32 cellular contexts compared by ENCODE assay signal in genomic region chr17:41754066-41754465, GRCh38. TPM values are rescaled to one million over a fixed set of nuclear protein-coding genes. Genes with fewer than 3 reads are reported as not detected.
"Had no signal": no experiment of that assay in that cellular context is flagged by ENCODE, and none has a peak within 500 bp of the region (broad histone marks: within the 10 kb centered on the region; RNA-seq: fewer than 3 reads in every experiment).

No MANE protein-coding gene starts in this region.

- H3K27me3 ChIP-seq: dorsolateral prefrontal cortex, heart left ventricle, left lung, neural progenitor cell, pancreas, right lobe of liver, spleen, testis, tibial nerve had no signal

- H3K4me1 ChIP-seq: left lung, neural progenitor cell, pancreas, prostate gland, right lobe of liver, spleen, testis, tibial nerve had no signal

- H3K27me3 Mint-ChIP-seq: naive thymus-derived CD8-positive, alpha-beta T cell; stimulated activated memory B cell treated with anti-CD40 and anti-IgM and Interleukin-4, amounts not matched to agents 10 μg/mL and 1 μg/mL and 100 μg/mL, for 72 hours; stimulated activated naive CD8-positive, alpha-beta T cell treated with anti-CD3 and anti-CD28 coated beads, Interleukin-15, Interleukin-2, amounts not matched to agents 100 ng/mL and 50 ng/mL, for 24 hours had no signal

- H3K9me3 Mint-ChIP-seq: naive thymus-derived CD8-positive, alpha-beta T cell; neural progenitor cell; stimulated activated memory B cell treated with anti-CD40 and anti-IgM and Interleukin-4, amounts not matched to agents 10 μg/mL and 1 μg/mL and 100 μg/mL, for 72 hours; stimulated activated naive CD8-positive, alpha-beta T cell treated with anti-CD3 and anti-CD28 coated beads, Interleukin-15, Interleukin-2, amounts not matched to agents 100 ng/mL and 50 ng/mL, for 24 hours had no signal

- H3K9ac ChIP-seq: neural progenitor cell had no signal

- H3K4me1 Mint-ChIP-seq: naive thymus-derived CD8-positive, alpha-beta T cell; neural progenitor cell; stimulated activated memory B cell treated with anti-CD40 and anti-IgM and Interleukin-4, amounts not matched to agents 10 μg/mL and 1 μg/mL and 100 μg/mL, for 72 hours had no signal

- H3K36me3 Mint-ChIP-seq: naive thymus-derived CD8-positive, alpha-beta T cell had no signal

- H3K27ac Mint-ChIP-seq: naive thymus-derived CD8-positive, alpha-beta T cell; neural progenitor cell; stimulated activated memory B cell treated with anti-CD40 and anti-IgM and Interleukin-4, amounts not matched to agents 10 μg/mL and 1 μg/mL and 100 μg/mL, for 72 hours; stimulated activated naive CD8-positive, alpha-beta T cell treated with anti-CD3 and anti-CD28 coated beads, Interleukin-15, Interleukin-2, amounts not matched to agents 100 ng/mL and 50 ng/mL, for 24 hours had no signal

- H3K4me3 Mint-ChIP-seq: naive thymus-derived CD8-positive, alpha-beta T cell; neural progenitor cell; stimulated activated memory B cell treated with anti-CD40 and anti-IgM and Interleukin-4, amounts not matched to agents 10 μg/mL and 1 μg/mL and 100 μg/mL, for 72 hours; stimulated activated naive CD8-positive, alpha-beta T cell treated with anti-CD3 and anti-CD28 coated beads, Interleukin-15, Interleukin-2, amounts not matched to agents 100 ng/mL and 50 ng/mL, for 24 hours had no signal

- H3K4me3 ChIP-seq: dorsolateral prefrontal cortex, heart left ventricle, left lung, lung, neural progenitor cell, pancreas, prostate gland, right lobe of liver, spleen, testis, tibial nerve had no signal

- DNase-seq: central memory CD4-positive, alpha-beta T cell; cortex of kidney; dorsolateral prefrontal cortex; effector CD8-positive, alpha-beta T cell; heart left ventricle; hippocampal formation; kidney glomerular epithelial cell; left lung; mesenchymal stem cell; naive thymus-derived CD8-positive, alpha-beta T cell; nucleus accumbens; pancreas; right lobe of liver; spleen; stimulated activated CD4-positive, alpha-beta T cell treated with anti-CD3 and anti-CD28 coated beads, Interleukin-15, amount 100 ng/mL, for 24 hours; stimulated activated CD4-positive, alpha-beta T cell treated with anti-CD3 and anti-CD28 coated beads, Interleukin-1b, Interleukin-23, amount 100 ng/mL, for 48 hours; stimulated activated CD4-positive, alpha-beta T cell treated with anti-CD3 and anti-CD28 coated beads, Interleukin-4, amount 100 ng/mL, for 24 hours; testis had no signal

- ATAC-seq: left lung; naive thymus-derived CD8-positive, alpha-beta T cell; stimulated activated memory B cell treated with anti-CD40 and anti-IgM and Interleukin-4, amounts not matched to agents 10 μg/mL and 1 μg/mL and 100 μg/mL, for 72 hours had no signal

- H3K36me3 ChIP-seq: neural progenitor cell had no signal

- H3K4me2 ChIP-seq: neural progenitor cell had no signal

- H2AFZ ChIP-seq: neural progenitor cell had no signal

- H3K27ac ChIP-seq: dorsolateral prefrontal cortex, heart left ventricle, left lung, neural progenitor cell, pancreas, prostate gland, right lobe of liver, spleen, testis, tibial nerve had no signal

- H3K9me3 ChIP-seq: heart left ventricle, left lung, pancreas, prostate gland, right lobe of liver, spleen, testis, tibial nerve had no signal

- FAIRE-seq: frontal cortex, islet of Langerhans, pancreas had no signal

RNA-seq across cellular contexts. Expression of gene HAP1, which starts 19.6 kb away (rescaled TPM):
- total RNA-seq: chondrocyte, skeletal muscle tissue, urinary bladder had no signal
- polyA plus RNA-seq: naive thymus-derived CD8-positive, alpha-beta T cell had no signal

RNA-seq across cellular contexts. Expression of gene GAST, which starts 41.9 kb away (rescaled TPM):
- total RNA-seq: chondrocyte; frontal cortex; glomerular endothelial cell; heart left ventricle; left lung; lung; naive thymus-derived CD8-positive, alpha-beta T cell; pancreas; prostate gland; renal cortical epithelial cell; right lobe of liver; skeletal muscle tissue; spleen; testis; tibial nerve; urinary bladder had no signal
- polyA plus RNA-seq: esophagus; heart left ventricle; lung; naive thymus-derived CD8-positive, alpha-beta T cell; pancreas; spleen; urinary bladder had no signal

RNA-seq across cellular contexts. Expression of gene FKBP10, which starts 58.7 kb away (rescaled TPM):
- total RNA-seq: naive thymus-derived CD8-positive, alpha-beta T cell had no signal
- polyA plus RNA-seq: naive thymus-derived CD8-positive, alpha-beta T cell had no signal
